In the genomic region with DNA sequence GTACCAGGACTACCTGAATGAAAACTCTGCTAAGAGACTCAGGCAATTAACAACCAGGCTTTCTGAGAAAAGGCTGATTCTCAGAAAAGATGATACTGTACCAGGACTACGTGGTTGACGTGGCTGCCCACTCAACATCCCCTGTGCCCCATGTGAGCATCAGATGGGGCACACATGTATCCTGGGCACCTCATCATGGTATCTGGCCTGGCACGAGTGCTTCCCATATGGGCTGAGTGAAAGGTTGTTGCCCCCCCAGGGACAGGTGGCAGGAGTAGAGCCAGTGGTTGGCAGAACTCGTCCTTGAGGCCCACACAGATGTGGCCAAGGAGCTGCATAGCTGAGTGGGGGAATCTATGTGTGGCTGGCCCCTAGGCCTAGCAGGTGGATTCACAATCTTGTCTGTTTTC, we compare ENCODE assay signal across 15 cellular contexts. TPM values are rescaled to one million over a fixed set of nuclear protein-coding genes. Genes with fewer than 3 reads are reported as not detected.
DNase-seq lines count a peak whose midpoint lies in the region; ATAC-seq and TF ChIP-seq lines count a peak whose summit lies in the region.
"Had no signal": no experiment of that assay in that cellular context is flagged by ENCODE, and none has a peak within 500 bp of the region (broad histone marks: within the 10 kb centered on the region; RNA-seq: fewer than 3 reads in every experiment).

No MANE protein-coding gene starts in this region.

- DNase-seq in left ventricle myocardium superior (peak; percentile 18), left ventricle myocardium inferior (no peak), NCI-H524 (lab: John Stamatoyannopoulos, UW) (no peak), HuH-7 (ENCODE audit: low spot score) (no peak), NCI-H82 (lab: John Stamatoyannopoulos, UW) (no peak)
- DNase-seq in activated T-helper 9 cell treated with anti-CD3 and anti-CD28 coated beads, Interleukin-2, amount 50 U/mL, for 16 hours (ENCODE audit: low read depth), result peak; percentile 53
- DNase-seq in stimulated activated CD4-positive, alpha-beta T cell treated with anti-CD3 and anti-CD28 coated beads, Interleukin-1b, Interleukin-23, amount 100 ng/mL, for 24 hours (ENCODE audit: low read depth in 4 of 4, low spot score in 1 of 4), result peak; percentile 13 to 65 (median 32)
- DNase-seq: NCI-H1930, upper lobe of left lung had no signal

- intact Hi-C loops in left ventricle myocardium superior (cut with micrococcal nuclease), result no loop called here
- intact Hi-C loops in left ventricle myocardium inferior (cut with micrococcal nuclease), result no loop called here

- H3K27me3 ChIP-seq in left ventricle myocardium inferior (ENCODE audit: low read depth), result no peaks in the 10 kb centered on the region
- H3K27me3 ChIP-seq: upper lobe of left lung had no signal

- TF ChIP-seq CTCF in left ventricle myocardium inferior (IDR thresholded peaks at IDR 0.05; ENCODE audit: borderline replicate concordance), result no peak

- no peaks in the 10 kb centered on the region for H3K36me3 ChIP-seq in left ventricle myocardium inferior
- H3K36me3 ChIP-seq: neural progenitor cell, upper lobe of left lung had no signal

- H3K27ac ChIP-seq in left ventricle myocardium inferior (replicated peaks), result no peak overlapping the region
- H3K27ac ChIP-seq in temporal lobe (ENCODE audit: low read depth, low read length), result peak overlapping the region; percentile 99
- H3K27ac ChIP-seq: neural progenitor cell, upper lobe of left lung had no signal

- ATAC-seq in left ventricle myocardium superior, result no peak
- ATAC-seq: esophagus mucosa, K562, SK-N-SH treated with all-trans-retinoic acid at 6 μM for 48 hours had no signal

- no peaks in the 10 kb centered on the region for H3K9me3 ChIP-seq in left ventricle myocardium inferior (replicated peaks)
- H3K9me3 ChIP-seq: upper lobe of left lung had no signal

- H3K4me3 ChIP-seq in left ventricle myocardium inferior, result no peak overlapping the region
- H3K4me3 ChIP-seq: K562, neural progenitor cell, skin epidermis, upper lobe of left lung had no signal

- H3K4me1 ChIP-seq in left ventricle myocardium inferior, result no peaks in the 10 kb centered on the region
- H3K4me1 ChIP-seq: neural progenitor cell, upper lobe of left lung had no signal

RNA-seq across cellular contexts. Expression of a gene that starts 3.5 kb away (rescaled TPM):
- total RNA-seq in left ventricle myocardium superior, result 6.7 TPM
- 11.0 TPM for total RNA-seq in left ventricle myocardium inferior
- total RNA-seq in temporal lobe, result 8.1 TPM

RNA-seq across cellular contexts. Expression of a gene that starts 23.8 kb away (rescaled TPM):
- total RNA-seq in left ventricle myocardium superior (1.6 TPM), left ventricle myocardium inferior (1.0 TPM), temporal lobe (0.49 TPM)

RNA-seq across cellular contexts. Expression of a gene that starts 44.0 kb away (rescaled TPM):
- 24.2 TPM for total RNA-seq in left ventricle myocardium superior
- 25.2 TPM for total RNA-seq in left ventricle myocardium inferior
- total RNA-seq in temporal lobe, result 35.7 TPM

RNA-seq across cellular contexts. Expression of a gene that starts 49.6 kb away (rescaled TPM):
- total RNA-seq in left ventricle myocardium superior (103 TPM), left ventricle myocardium inferior (88.5 TPM), temporal lobe (21.9 TPM)

RNA-seq across cellular contexts. Expression of a gene that starts 50.7 kb away (rescaled TPM):
- total RNA-seq in left ventricle myocardium superior (114 TPM), left ventricle myocardium inferior (127 TPM), temporal lobe (48.9 TPM)

Comparison
In these comparisons a context has a peak if more than half of its experiments do, and no peak if none do; other contexts are left out.
1. DNase-seq: peak in left ventricle myocardium superior (single experiment), activated T-helper 9 cell treated with anti-CD3 and anti-CD28 coated beads, Interleukin-2, amount 50 U/mL, for 16 hours (single experiment) and stimulated activated CD4-positive, alpha-beta T cell treated with anti-CD3 and anti-CD28 coated beads, Interleukin-1b, Interleukin-23, amount 100 ng/mL, for 24 hours (4 of 4); none in left ventricle myocardium inferior (single experiment), NCI-H524 (0 of 2), HuH-7 (single experiment) and NCI-H82 (single experiment).